In the genomic region with DNA sequence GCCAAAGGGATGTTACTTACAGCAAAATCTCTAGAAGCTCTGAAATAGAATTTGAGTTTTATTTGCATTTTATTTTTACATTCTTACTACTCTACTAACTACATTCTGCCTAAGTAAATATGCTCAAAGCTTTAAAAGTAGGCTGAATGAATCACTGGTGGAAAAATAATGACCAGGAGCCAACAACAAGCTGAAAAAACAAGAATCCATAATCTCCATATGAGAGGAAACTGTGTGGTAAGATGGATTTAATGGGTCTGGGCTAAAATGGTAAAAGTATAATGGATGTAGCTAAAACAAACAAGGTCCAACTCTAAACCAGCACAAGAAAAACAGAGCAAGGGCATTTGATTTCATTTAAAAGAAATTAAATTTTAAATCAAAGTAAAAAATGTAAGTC, we compare ENCODE assay signal across 20 cellular contexts.
"Had no signal": no experiment of that assay in that cellular context is flagged by ENCODE, and none has a peak within 500 bp of the region (broad histone marks: within the 10 kb centered on the region; RNA-seq: fewer than 3 reads in every experiment).

No MANE protein-coding gene starts in this region.

- H3K4me3 ChIP-seq: esophagus squamous epithelium, left lung, transverse colon, vagina had no signal

- H3K27ac ChIP-seq: esophagus squamous epithelium, left lung, transverse colon, vagina had no signal

- H3K36me3 Mint-ChIP-seq: activated CD8-positive, alpha-beta memory T cell treated with anti-CD3 and anti-CD28 coated beads, Interleukin-2, amount 10 ng/mL, durations not matched to agents 7 days and 5 days; activated naive CD8-positive, alpha-beta T cell treated with anti-CD3 and anti-CD28 coated beads for 36 hours had no signal

- H3K9me3 ChIP-seq: esophagus squamous epithelium, left lung, transverse colon, vagina had no signal

- H3K27ac Mint-ChIP-seq: activated CD4-positive, alpha-beta memory T cell treated with anti-CD3 and anti-CD28 coated beads, Interleukin-2, amount 10 ng/mL, durations not matched to agents 7 days and 5 days; activated CD8-positive, alpha-beta memory T cell treated with anti-CD3 and anti-CD28 coated beads, Interleukin-2, amount 10 ng/mL, durations not matched to agents 7 days and 5 days; activated naive CD8-positive, alpha-beta T cell treated with anti-CD3 and anti-CD28 coated beads for 36 hours; nephron progenitor cell had no signal

- H3K27me3 ChIP-seq: esophagus squamous epithelium, left lung, transverse colon, vagina had no signal

- H3K4me1 ChIP-seq: esophagus squamous epithelium, left lung, transverse colon, vagina had no signal

- H3K9me3 Mint-ChIP-seq: activated CD4-positive, alpha-beta memory T cell treated with anti-CD3 and anti-CD28 coated beads, Interleukin-2, amount 10 ng/mL, durations not matched to agents 7 days and 5 days; nephron progenitor cell had no signal

- H3K4me1 Mint-ChIP-seq: activated CD4-positive, alpha-beta memory T cell treated with anti-CD3 and anti-CD28 coated beads, Interleukin-2, amount 10 ng/mL, durations not matched to agents 7 days and 5 days; activated CD8-positive, alpha-beta memory T cell treated with anti-CD3 and anti-CD28 coated beads, Interleukin-2, amount 10 ng/mL, durations not matched to agents 7 days and 5 days; activated naive CD8-positive, alpha-beta T cell treated with anti-CD3 and anti-CD28 coated beads for 36 hours; nephron progenitor cell had no signal

- DNase-seq: activated CD4-positive, alpha-beta memory T cell treated with anti-CD3 and anti-CD28 coated beads, Interleukin-2, amount 10 ng/mL, durations not matched to agents 7 days and 5 days; activated CD4-positive, alpha-beta T cell treated with anti-CD3 and anti-CD28 coated beads for 48 hours; activated CD4-positive, CD25-positive, alpha-beta regulatory T cell; activated CD8-positive, alpha-beta memory T cell treated with anti-CD3 and anti-CD28 coated beads, Interleukin-2, amount 10 ng/mL, durations not matched to agents 7 days and 5 days; activated naive CD8-positive, alpha-beta T cell treated with anti-CD3 and anti-CD28 coated beads for 36 hours; amygdala; effector memory CD4-positive, alpha-beta T cell; esophagus squamous epithelium; kidney; left lung; nephron progenitor cell; nucleus accumbens; posterior cingulate gyrus; stimulated activated naive CD8-positive, alpha-beta T cell treated with anti-CD3 and anti-CD28 coated beads, Interleukin-15, Interleukin-2, amounts not matched to agents 100 U/mL and 50 U/mL, for 24 hours; T-helper 1 cell; T1000; transverse colon had no signal

- ATAC-seq: activated CD8-positive, alpha-beta memory T cell treated with anti-CD3 and anti-CD28 coated beads, Interleukin-2, amount 10 ng/mL, durations not matched to agents 7 days and 5 days; left lung; stimulated activated naive CD8-positive, alpha-beta T cell treated with anti-CD3 and anti-CD28 coated beads, Interleukin-15, Interleukin-2, amounts not matched to agents 100 U/mL and 50 U/mL, for 24 hours had no signal

- H3K36me3 ChIP-seq: esophagus squamous epithelium, left lung, transverse colon, vagina had no signal

- FAIRE-seq: bronchial epithelial cell, frontal cortex, kidney had no signal

- H3K27me3 Mint-ChIP-seq: activated CD4-positive, alpha-beta memory T cell treated with anti-CD3 and anti-CD28 coated beads, Interleukin-2, amount 10 ng/mL, durations not matched to agents 7 days and 5 days; activated CD8-positive, alpha-beta memory T cell treated with anti-CD3 and anti-CD28 coated beads, Interleukin-2, amount 10 ng/mL, durations not matched to agents 7 days and 5 days; activated naive CD8-positive, alpha-beta T cell treated with anti-CD3 and anti-CD28 coated beads for 36 hours had no signal

- H3K4me3 Mint-ChIP-seq: activated CD4-positive, alpha-beta memory T cell treated with anti-CD3 and anti-CD28 coated beads, Interleukin-2, amount 10 ng/mL, durations not matched to agents 7 days and 5 days; activated CD8-positive, alpha-beta memory T cell treated with anti-CD3 and anti-CD28 coated beads, Interleukin-2, amount 10 ng/mL, durations not matched to agents 7 days and 5 days; activated naive CD8-positive, alpha-beta T cell treated with anti-CD3 and anti-CD28 coated beads for 36 hours; nephron progenitor cell had no signal
